8 cellular contexts compared by ENCODE assay signal in the genomic region with DNA sequence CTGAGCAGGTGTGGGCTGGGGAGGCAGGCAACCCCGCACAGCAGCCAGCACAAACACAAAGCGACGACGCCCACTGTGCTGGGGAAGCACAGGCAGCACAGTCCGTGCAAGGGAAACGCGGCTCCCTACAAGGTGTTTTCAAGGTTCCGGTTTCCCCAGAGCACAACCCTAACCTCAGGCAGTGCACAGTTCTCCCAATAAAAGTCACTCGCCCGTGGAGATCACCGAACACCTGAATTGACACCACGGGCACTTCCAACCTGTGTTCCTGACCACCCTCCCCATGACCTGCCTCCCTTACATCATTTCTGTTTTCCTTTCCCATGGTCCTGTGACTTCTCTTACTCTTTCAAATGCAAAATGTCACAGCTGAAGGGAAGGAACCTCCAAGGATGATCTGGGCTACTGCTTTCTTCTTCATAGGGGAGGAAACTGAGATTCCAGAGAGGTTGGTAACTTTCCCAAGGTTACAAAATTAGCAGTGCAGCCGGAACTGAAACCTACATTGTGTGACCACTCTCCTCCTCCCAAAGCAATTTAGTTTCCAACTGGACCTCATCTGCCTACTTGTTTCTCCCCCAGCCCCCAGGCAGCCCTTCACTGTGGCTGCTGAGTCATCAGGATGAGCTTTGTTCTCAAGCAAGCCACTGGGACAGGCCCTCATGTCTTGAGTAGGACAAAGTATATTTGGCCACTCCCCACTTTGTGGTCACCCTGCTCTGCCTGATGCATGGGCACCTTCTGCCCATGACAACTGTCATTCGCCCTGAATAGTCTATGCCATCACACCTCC.
A peak's percentile ranks its signal among the peaks of the same experiment; 100 is the strongest.
DNase-seq lines count a peak whose midpoint lies in the region; ATAC-seq and TF ChIP-seq lines count a peak whose summit lies in the region.

No MANE protein-coding gene starts in this region.

- ATAC-seq in HG02759 (IDR thresholded peaks at IDR 0.05; ENCODE audit: unreplicated experiment) (peak; percentile 56), HG02623 (IDR thresholded peaks at IDR 0.05; ENCODE audit: unreplicated experiment) (no peak)

- H3K36me3 ChIP-seq in GM06990 (ENCODE audit: control insufficient read depth, insufficient read depth, low read length), result no peaks in the 10 kb centered on the region
- H3K36me3 ChIP-seq in SJSA1, result 0 out of 2 replicates have a peak, but pooled peaks cover 6% of the 10 kb centered on the region
- H3K36me3 ChIP-seq in iPS-20b (ENCODE audit: insufficient read depth, low read depth, low read length), result no peaks in the 10 kb centered on the region

- H3K27ac ChIP-seq in SJSA1, result peak overlapping the region; percentile 17; the same call in 1 of the 2 replicates
- H3K27ac ChIP-seq in iPS-20b (ENCODE audit: low read length), result peak overlapping the region; percentile 61

- H3K4me1 ChIP-seq in SJSA1 (replicated peaks) (peaks cover 47% of the 10 kb centered on the region), iPS-20b (ENCODE audit: insufficient read depth, low read length) (peaks cover 13% of the 10 kb centered on the region)

- DNase-seq in GM06990 (ENCODE audit: extremely low read depth, insufficient read length), result peak; percentile 60
- peak; percentile 80 to 89 for DNase-seq in SJSA1 (ENCODE audit: low read depth in 1 of 2, low spot score in 2 of 2)
- DNase-seq in NCI-H2107 treated with DMSO at 0.1 percent for 48 hours (lab: John Stamatoyannopoulos, UW; ENCODE audit: unreplicated experiment), result no peak
- DNase-seq in RKO (ENCODE audit: low spot score), result no peak
- no peak for DNase-seq in NCI-H187 (lab: John Stamatoyannopoulos, UW)

- TF ChIP-seq CTCF in GM06990 (IDR thresholded peaks at IDR 0.05; ENCODE audit: insufficient read depth, low read length, poor library complexity, severe bottlenecking), result no peak

- H3K9me3 ChIP-seq in SJSA1 (replicated peaks) (0 out of 2 replicates have a peak, but pooled peaks cover 3% of the 10 kb centered on the region), iPS-20b (ENCODE audit: insufficient read depth, low read depth, low read length) (no peaks in the 10 kb centered on the region)

- H3K27me3 ChIP-seq in GM06990 (replicated peaks; ENCODE audit: control insufficient read depth, insufficient read depth, low read length) (no peaks in the 10 kb centered on the region), SJSA1 (replicated peaks) (no peaks in the 10 kb centered on the region), iPS-20b (ENCODE audit: insufficient read depth, low read length) (no peaks in the 10 kb centered on the region)

- no peak overlapping the region for H3K4me3 ChIP-seq in GM06990 (replicated peaks; ENCODE audit: low read depth, low read length)
- no peak overlapping the region for H3K4me3 ChIP-seq in SJSA1
- H3K4me3 ChIP-seq in iPS-20b (ENCODE audit: low read length), result peak overlapping the region; percentile 34; the same call in 1 of the 2 replicates

- peak overlapping the region; percentile 45; the same call in 1 of the 2 replicates for H3K9ac ChIP-seq in iPS-20b (ENCODE audit: low read depth, low read length)

Comparison
In these comparisons a context has a peak if more than half of its experiments do, and no peak if none do; other contexts are left out.
1. DNase-seq: peak in GM06990 (single experiment) and SJSA1 (2 of 2); none in NCI-H2107 treated with DMSO at 0.1 percent for 48 hours (single experiment), RKO (single experiment) and NCI-H187 (0 of 2).